In genomic region chr5:138725153-138725884, GRCh38 we compare ENCODE assay signal across 8 cellular contexts. TPM values are rescaled to one million over a fixed set of nuclear protein-coding genes. Genes with fewer than 3 reads are reported as not detected.
DNase-seq lines count a peak whose midpoint lies in the region; ATAC-seq and TF ChIP-seq lines count a peak whose summit lies in the region.

No MANE protein-coding gene starts in this region.

- ATAC-seq in lower lobe of right lung (peak; percentile 79 to 85), HG03565 (IDR thresholded peaks at IDR 0.05; ENCODE audit: unreplicated experiment) (no peak), HG02763 (IDR thresholded peaks at IDR 0.05; ENCODE audit: unreplicated experiment) (no peak)

- H3K27me3 ChIP-seq in lower lobe of right lung (ENCODE audit: low read depth) = no peaks in the 10 kb centered on the region

- H3K27ac Mint-ChIP-seq in dendritic cell treated with granulocyte-macrophage colony-stimulating factor and Interleukin-4, amounts not matched to agents 40 ng/mL and 50 ng/mL, for 4 days = peak overlapping the region; percentile 14

- H3K4me1 ChIP-seq in lower lobe of right lung (peaks cover 8% of the 10 kb centered on the region), urinary bladder (ENCODE audit: insufficient read depth) (no peaks in the 10 kb centered on the region)

- 39% methylated on average over 13 of the region's 13 CpGs for WGBS in urinary bladder

- peak; percentile 96 for DNase-seq in H4 (ENCODE audit: low spot score)
- DNase-seq in NCI-H345 (lab: John Stamatoyannopoulos, UW) = peak; percentile 98
- peak; percentile 60 for DNase-seq in lower lobe of right lung
- no peak for DNase-seq in activated gamma-delta T cell treated with Interleukin-2 at 50 U/mL for 16 hours

- H3K27ac ChIP-seq in lower lobe of right lung (peak overlapping the region; percentile 50), urinary bladder (ENCODE audit: low read depth) (peak overlapping the region; percentile 19)

- no peaks in the 10 kb centered on the region for H3K9me3 Mint-ChIP-seq in dendritic cell treated with granulocyte-macrophage colony-stimulating factor and Interleukin-4, amounts not matched to agents 40 ng/mL and 50 ng/mL, for 4 days

- H3K27me3 Mint-ChIP-seq in dendritic cell treated with granulocyte-macrophage colony-stimulating factor and Interleukin-4, amounts not matched to agents 40 ng/mL and 50 ng/mL, for 4 days = peaks cover 4% of the 10 kb centered on the region

- H3K36me3 ChIP-seq in lower lobe of right lung (no peaks in the 10 kb centered on the region), urinary bladder (ENCODE audit: insufficient read depth) (no peaks in the 10 kb centered on the region)

- no peaks in the 10 kb centered on the region for H3K9me3 ChIP-seq in lower lobe of right lung

- no peaks in the 10 kb centered on the region for H3K36me3 Mint-ChIP-seq in dendritic cell treated with granulocyte-macrophage colony-stimulating factor and Interleukin-4, amounts not matched to agents 40 ng/mL and 50 ng/mL, for 4 days (ENCODE audit: low read depth)

- peaks cover 10% of the 10 kb centered on the region for H3K4me1 Mint-ChIP-seq in dendritic cell treated with granulocyte-macrophage colony-stimulating factor and Interleukin-4, amounts not matched to agents 40 ng/mL and 50 ng/mL, for 4 days (ENCODE audit: low read depth)

- H3K4me3 Mint-ChIP-seq in dendritic cell treated with granulocyte-macrophage colony-stimulating factor and Interleukin-4, amounts not matched to agents 40 ng/mL and 50 ng/mL, for 4 days = no peak overlapping the region

- intact Hi-C loops in dendritic cell treated with granulocyte-macrophage colony-stimulating factor and Interleukin-4, amounts not matched to agents 40 ng/mL and 50 ng/mL, for 4 days (cut with micrococcal nuclease) = no loop called here
- intact Hi-C loops in lower lobe of right lung (cut with DNase I) = no loop called here

- TF ChIP-seq CTCF in lower lobe of right lung (IDR thresholded peaks at IDR 0.05) = peak; percentile 35

- no peak overlapping the region for H3K4me3 ChIP-seq in lower lobe of right lung
- no peak overlapping the region for H3K4me3 ChIP-seq in urinary bladder (ENCODE audit: low read depth, low read length)

RNA-seq across cellular contexts. Expression of gene CTNNA1, which starts 27.9 kb away (rescaled TPM):
- 228 and 234 TPM in 2 replicates for total RNA-seq in H4 (2014; rRNA removed; shearing (Covaris generic))
- total RNA-seq in lower lobe of right lung = 361 TPM
- 331 TPM for total RNA-seq in urinary bladder
- 170 TPM for polyA plus RNA-seq in urinary bladder

Comparison
In these comparisons a context has a peak if more than half of its experiments do, and no peak if none do; other contexts are left out.
1. ATAC-seq: peak in lower lobe of right lung (2 of 2); none in HG03565 (single experiment) and HG02763 (single experiment).